Comparison of ENCODE assay signal across 8 cellular contexts in genomic region chr16:89701425-89702406, GRCh38. TPM values are rescaled to one million over a fixed set of nuclear protein-coding genes. Genes with fewer than 3 reads are reported as not detected.
DNase-seq lines count a peak whose midpoint lies in the region; ATAC-seq, FAIRE-seq and TF ChIP-seq lines count a peak whose summit lies in the region.

A gene with protein sequence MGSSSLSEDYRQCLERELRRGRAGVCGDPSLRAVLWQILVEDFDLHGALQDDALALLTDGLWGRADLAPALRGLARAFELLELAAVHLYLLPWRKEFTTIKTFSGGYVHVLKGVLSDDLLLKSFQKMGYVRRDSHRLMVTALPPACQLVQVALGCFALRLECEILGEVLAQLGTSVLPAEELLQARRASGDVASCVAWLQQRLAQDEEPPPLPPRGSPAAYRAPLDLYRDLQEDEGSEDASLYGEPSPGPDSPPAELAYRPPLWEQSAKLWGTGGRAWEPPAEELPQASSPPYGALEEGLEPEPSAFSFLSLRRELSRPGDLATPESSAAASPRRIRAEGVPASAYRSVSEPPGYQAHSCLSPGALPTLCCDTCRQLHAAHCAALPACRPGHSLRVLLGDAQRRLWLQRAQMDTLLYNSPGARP (minus strand): TSS chr16:89701705. CDS start chr16:89701232, 473 bp downstream.

- H3K27me3 ChIP-seq in adrenal gland (no peaks in the 10 kb centered on the region), prostate gland (replicated peaks; ENCODE audit: insufficient read depth) (no peaks in the 10 kb centered on the region)

- peak within 1 kb of the TSS in 3 of 4 donors; percentile 33 to 73 (median 50) for H3K4me3 ChIP-seq in adrenal gland
- H3K4me3 ChIP-seq in prostate gland = peak within 1 kb of the TSS; percentile 60 to 66

- peak within 1 kb of the TSS; percentile 78 to 87 for H3K27ac Mint-ChIP-seq in T-cell

- H3K4me1 ChIP-seq in adrenal gland (replicated peaks in 1 of 2) (peaks cover 10 to 17% of the 10 kb centered on the region in 2 donors), prostate gland (replicated peaks) (peaks cover 6% of the 10 kb centered on the region)

- no peaks in the 10 kb centered on the region for H3K9me3 Mint-ChIP-seq in T-cell

- peak; percentile 46; the same call in 1 of the 2 replicates for TF ChIP-seq POLR2A in GM12892 (IDR thresholded peaks at IDR 0.05; ENCODE audit: low read depth, low read length)
- peak; percentile 71 to 86 for TF ChIP-seq POLR2A in adrenal gland (IDR thresholded peaks at IDR 0.05)
- TF ChIP-seq POLR2A in prostate gland (IDR thresholded peaks at IDR 0.05) = peak; percentile 94

- no peaks in the 10 kb centered on the region for H3K27me3 Mint-ChIP-seq in T-cell

- intact Hi-C loops in adrenal gland (cut with DNase I) (loop anchor here in 1 of 2 donors (10.0 kb wide), 1 partner anchor 163 kb away; no protein-coding TSS in a partner anchor), left cardiac atrium (cut with DNase I) (loop anchor here (5.0 to 10.0 kb wide), 2 partner anchors 93 to 161 kb away; no protein-coding TSS in a partner anchor), prostate gland (cut with DNase I) (loop anchor here (2.0 to 5.0 kb wide), 3 partner anchors 21 to 889 kb away; partner anchors contain the start of genes APRT and TCF25)

- 1 to 2% (median 1%) methylated on average over 15 to 97 of the region's 97 CpGs; no CpG with 5 or more reads in 1 of the 4 donors for WGBS in adrenal gland, 4 donors
- under 1% methylated on average over 73 of the region's 97 CpGs for WGBS in prostate gland

- H3K9me3 ChIP-seq in adrenal gland (replicated peaks in 1 of 3) = no peaks in the 10 kb centered on the region
- no peaks in the 10 kb centered on the region for H3K9me3 ChIP-seq in prostate gland

- peak; percentile 64 for ATAC-seq in HG02759 (IDR thresholded peaks at IDR 0.05; ENCODE audit: unreplicated experiment)
- peak; percentile 76 to 86 (median 82) for ATAC-seq in T-cell (replicated peaks in 1 of 4)
- ATAC-seq in left cardiac atrium = peak; percentile 82 to 85

- H3K4me3 Mint-ChIP-seq in T-cell = peak within 1 kb of the TSS; percentile 73 to 80 (median 77)

- peaks cover 13 to 32% (median 20%) of the 10 kb centered on the region in 3 donors for H3K4me1 Mint-ChIP-seq in T-cell

- H3K36me3 ChIP-seq in adrenal gland (replicated peaks in 1 of 2) (peaks cover 0 to 7% of the 10 kb centered on the region in 2 donors), prostate gland (no peaks in the 10 kb centered on the region)

- no peaks in the 10 kb centered on the region for H3K36me3 Mint-ChIP-seq in T-cell

- FAIRE-seq in GM12892 (lab: Jason Lieb, UNC) = peak; percentile 99
- FAIRE-seq in urothelium cell line (lab: Jason Lieb, UNC) = peak; percentile 73

- CTCF ChIA-PET in T-cell (lab: Charles Lee) = interaction anchor here (0.6 to 2.2 kb wide), 9 partner anchors 15 to 393 kb away, joined by 3 to 18 read pairs (median 6); partner anchors contain the start of genes CDK10 (in 1 of the 2) and TCF25 (in 1 of the 2)

- H3K27ac ChIP-seq in adrenal gland (peak within 1 kb of the TSS; percentile 33 to 88 (median 74)), prostate gland (peak within 1 kb of the TSS; percentile 92 to 97)

- DNase-seq in GM12892 (ENCODE audit: insufficient read length) (peak; percentile 98), NCI-H1417 treated with DMSO at 0.1 percent for 48 hours (lab: John Stamatoyannopoulos, UW) (peak; percentile 70), T-cell (peak; percentile 89 to 98 (median 96)), adrenal gland (peak; percentile 95 to 97 (median 96)), left cardiac atrium (peak; percentile 89), prostate gland (ENCODE audit: low spot score) (peak; percentile 96), urothelium cell line (ENCODE audit: low spot score) (peak; percentile 98)

- POLR2A ChIA-PET in T-cell (lab: Charles Lee) = no interaction called here

- TF ChIP-seq CTCF in adrenal gland (IDR thresholded peaks at IDR 0.05) = peak in 1 of 6 experiments; percentile 22
- peak; percentile 4 to 42 (median 21) for TF ChIP-seq CTCF in prostate gland (IDR thresholded peaks at IDR 0.05)

RNA-seq across cellular contexts. Expression of the gene that starts here (rescaled TPM):
- polyA plus RNA-seq in GM12892 (2012; ENCODE audit: missing spikeins) = 1.1 TPM
- total RNA-seq in T-cell (10 to 100 TPM; 14.4 to 24.9 (median 15.9) TPM), adrenal gland (10 to 100 TPM in 5 of 8 donors, 1 to 10 TPM in 3; 5.1 to 29.4 (median 11.2) TPM), left cardiac atrium (1 to 10 TPM; 4.5 to 7.1 TPM), prostate gland (10 to 100 TPM; 15.6 to 19.7 TPM)
- 10 to 100 TPM in 2 of 3 donors, under 1 TPM in 1; 0.20 to 17.5 (median 17.4) TPM for polyA plus RNA-seq in adrenal gland

Comparison
In these comparisons a context has a peak if more than half of its experiments do, and no peak if none do; other contexts are left out.
1. Peak in every context shown above with its lines: DNase-seq, ATAC-seq, H3K4me3 ChIP-seq and H3K27ac ChIP-seq.